8 cellular contexts compared by ENCODE assay signal in the genomic region with DNA sequence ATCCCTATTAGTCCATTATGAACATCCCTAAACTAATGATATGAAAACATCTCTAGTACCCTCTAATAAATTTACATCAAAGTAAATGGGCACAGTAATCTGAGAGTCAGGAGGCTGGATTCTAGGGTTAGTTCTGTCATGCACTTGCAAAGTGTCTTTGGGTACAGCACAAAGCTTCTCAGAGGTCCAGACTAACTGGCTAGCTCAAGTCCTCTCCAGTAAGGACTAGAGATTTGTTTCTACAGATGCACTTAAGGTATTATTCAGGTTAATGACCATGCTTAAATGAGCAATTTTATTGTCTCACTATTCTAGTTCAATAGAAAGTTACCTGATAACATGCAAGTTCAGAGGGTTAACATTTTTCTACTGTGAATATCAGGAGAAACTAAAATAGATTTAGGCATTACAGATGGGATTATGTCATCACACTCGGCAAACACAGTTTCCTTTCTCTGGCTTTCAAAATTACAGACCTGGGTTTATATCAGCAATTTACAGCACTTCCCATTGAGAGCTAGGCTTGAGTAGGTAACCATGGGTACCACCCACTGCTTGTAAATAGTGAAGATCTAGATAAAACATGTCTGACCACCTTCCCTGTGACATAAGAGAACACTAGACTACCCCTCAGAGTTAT.
DNase-seq lines count a peak whose midpoint lies in the region; ATAC-seq and TF ChIP-seq lines count a peak whose summit lies in the region.

No MANE protein-coding gene starts in this region.

- peaks cover 19% of the 10 kb centered on the region for H3K4me1 Mint-ChIP-seq in HFFc6 (ENCODE audit: low read depth)

- peak overlapping the region; percentile 40; the same call in 1 of the 2 replicates for H3K27ac Mint-ChIP-seq in HFFc6

- no peaks in the 10 kb centered on the region for H3K27me3 Mint-ChIP-seq in HFFc6 (ENCODE audit: insufficient read depth)

- ATAC-seq in GM21619 (IDR thresholded peaks at IDR 0.05; ENCODE audit: unreplicated experiment): no peak

- H3K4me3 Mint-ChIP-seq in HFFc6: 0 out of 2 replicates have a peak overlapping the region, but pooled peaks have one; percentile 11

- H3K36me3 Mint-ChIP-seq in HFFc6 (ENCODE audit: low read depth): no peaks in the 10 kb centered on the region

- TF ChIP-seq CTCF in HFFc6 (IDR thresholded peaks at IDR 0.05): no peak
- no peak for TF ChIP-seq CTCF in fibroblast of villous mesenchyme (IDR thresholded peaks at IDR 0.05; ENCODE audit: insufficient read depth, low read depth, low read length)

- no peak overlapping the region for H3K4me3 ChIP-seq in fibroblast of villous mesenchyme (ENCODE audit: low read depth, low read length)

- H3K9me3 Mint-ChIP-seq in HFFc6: no peaks in the 10 kb centered on the region

- DNase-seq in CMK (ENCODE audit: low read depth) (peak; percentile 30), HFFc6 (peak; percentile 16), SHP77 (lab: John Stamatoyannopoulos, UW) (peak; percentile 30 to 43), fibroblast of villous mesenchyme (ENCODE audit: low read depth) (peak; percentile 21), NCI-H2196 treated with DMSO at 0.1 percent for 48 hours (lab: John Stamatoyannopoulos, UW; ENCODE audit: unreplicated experiment) (no peak), SW480 (ENCODE audit: low spot score) (no peak), NCI-H446 (lab: John Stamatoyannopoulos, UW) (no peak)

Comparison
In these comparisons a context has a peak if more than half of its experiments do, and no peak if none do; other contexts are left out.
1. DNase-seq: peak in CMK (single experiment), HFFc6 (single experiment), SHP77 (2 of 2) and fibroblast of villous mesenchyme (single experiment); none in NCI-H2196 treated with DMSO at 0.1 percent for 48 hours (single experiment), SW480 (single experiment) and NCI-H446 (0 of 2).